22 cellular contexts compared by ENCODE assay signal in the genomic region with DNA sequence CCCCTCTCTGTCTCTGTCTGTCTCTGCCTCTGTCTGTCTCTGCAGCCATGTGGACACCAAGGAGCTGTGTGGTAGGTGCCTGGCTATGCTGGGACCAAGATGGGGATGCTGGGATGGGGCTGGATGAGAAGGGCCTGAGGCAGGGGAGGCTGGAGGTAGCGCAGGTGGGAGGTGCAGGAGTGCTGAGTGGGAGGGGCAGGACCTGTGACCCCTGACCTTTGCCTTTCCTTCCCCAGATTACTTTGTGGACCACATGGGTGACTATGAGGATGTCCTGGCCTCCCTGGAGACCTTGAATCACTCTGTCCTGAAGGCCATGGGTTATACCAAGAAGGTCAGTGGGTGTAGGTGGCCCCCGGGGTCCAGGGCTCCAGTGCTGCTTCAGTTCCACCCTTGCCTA. TPM values are rescaled to one million over a fixed set of nuclear protein-coding genes. Genes with fewer than 3 reads are reported as not detected.
DNase-seq lines count a peak whose midpoint lies in the region; ATAC-seq and TF ChIP-seq lines count a peak whose summit lies in the region.
"Had no signal": no experiment of that assay in that cellular context is flagged by ENCODE, and none has a peak within 500 bp of the region (broad histone marks: within the 10 kb centered on the region; RNA-seq: fewer than 3 reads in every experiment).

No MANE protein-coding gene starts in this region.

- WGBS in H9 (ENCODE audit: extremely low coverage, insufficient read length, low lambda C conversion rate): no CpG with 5 or more reads among the region's 2 CpGs

- H3K4me1 Mint-ChIP-seq in activated naive CD8-positive, alpha-beta T cell treated with anti-CD3 and anti-CD28 coated beads, Interleukin-2, amount 50 U/mL, for 24 hours: no peaks in the 10 kb centered on the region
- no peaks in the 10 kb centered on the region for H3K4me1 Mint-ChIP-seq in activated naive CD8-positive, alpha-beta T cell treated with anti-CD3 and anti-CD28 coated beads for 36 hours
- peaks cover 26 to 37% of the 10 kb centered on the region in 2 experiments for H3K4me1 Mint-ChIP-seq in H9
- peaks cover 7 to 15% of the 10 kb centered on the region in 2 donors for H3K4me1 Mint-ChIP-seq in stimulated activated naive B cell treated with anti-CD40 and anti-IgM and Interleukin-4, amounts not matched to agents 10 μg/mL and 1 μg/mL and 100 μg/mL, for 72 hours
- H3K4me1 Mint-ChIP-seq: B cell; CD4-positive, CD25-positive, alpha-beta regulatory T cell had no signal

- DNase-seq in activated naive CD8-positive, alpha-beta T cell treated with anti-CD3 and anti-CD28 coated beads, Interleukin-2, amount 50 U/mL, for 24 hours: no peak
- no peak for DNase-seq in activated naive CD8-positive, alpha-beta T cell treated with anti-CD3 and anti-CD28 coated beads for 36 hours
- DNase-seq in H9 (no peak), caudate nucleus (lab: John Stamatoyannopoulos, UW) (no peak), DMS114 treated with DMSO at 0.1 percent for 48 hours (lab: John Stamatoyannopoulos, UW; ENCODE audit: unreplicated experiment) (no peak), T-helper 1 cell (no peak)
- no peak for DNase-seq in stimulated activated naive B cell treated with anti-CD40 and anti-IgM and Interleukin-4, amounts not matched to agents 10 μg/mL and 1 μg/mL and 100 μg/mL, for 72 hours
- DNase-seq: Caco-2; CD4-positive, CD25-positive, alpha-beta regulatory T cell; CD8-positive, alpha-beta T cell; DMS79; EL; GDM1; GM23248; HFFc6 had no signal

- no peak overlapping the region for H2BK120ac ChIP-seq in H9 (ENCODE audit: low read depth, low read length, poor library complexity, severe bottlenecking)

- no peak overlapping the region for H4K5ac ChIP-seq in H9 (ENCODE audit: insufficient read length, low read depth, low read length)

- no peaks in the 10 kb centered on the region for H3K36me3 Mint-ChIP-seq in activated naive CD8-positive, alpha-beta T cell treated with anti-CD3 and anti-CD28 coated beads, Interleukin-2, amount 50 U/mL, for 24 hours (ENCODE audit: low read depth)
- H3K36me3 Mint-ChIP-seq in activated naive CD8-positive, alpha-beta T cell treated with anti-CD3 and anti-CD28 coated beads for 36 hours: no peaks in the 10 kb centered on the region
- H3K36me3 Mint-ChIP-seq in H9 (ENCODE audit: insufficient read depth in 1 of 3, low read depth in 3 of 3): peaks cover 21 to 41% (median 25%) of the 10 kb centered on the region in 3 experiments
- peaks cover 0 to 2% of the 10 kb centered on the region in 2 donors for H3K36me3 Mint-ChIP-seq in stimulated activated naive B cell treated with anti-CD40 and anti-IgM and Interleukin-4, amounts not matched to agents 10 μg/mL and 1 μg/mL and 100 μg/mL, for 72 hours
- H3K36me3 Mint-ChIP-seq: CD4-positive, CD25-positive, alpha-beta regulatory T cell; CD8-positive, alpha-beta T cell had no signal

- H3K9me3 ChIP-seq in H9 (ENCODE audit: control insufficient read depth, low read depth, low read length): peaks cover 11% of the 10 kb centered on the region
- H3K9me3 ChIP-seq: HAP-1 had no signal

- no peaks in the 10 kb centered on the region for H3K27me3 Mint-ChIP-seq in activated naive CD8-positive, alpha-beta T cell treated with anti-CD3 and anti-CD28 coated beads, Interleukin-2, amount 50 U/mL, for 24 hours
- H3K27me3 Mint-ChIP-seq in activated naive CD8-positive, alpha-beta T cell treated with anti-CD3 and anti-CD28 coated beads for 36 hours: no peaks in the 10 kb centered on the region
- peaks cover 21% of the 10 kb centered on the region for H3K27me3 Mint-ChIP-seq in H9 (ENCODE audit: low read depth)
- H3K27me3 Mint-ChIP-seq in stimulated activated naive B cell treated with anti-CD40 and anti-IgM and Interleukin-4, amounts not matched to agents 10 μg/mL and 1 μg/mL and 100 μg/mL, for 72 hours: peaks cover 11 to 29% of the 10 kb centered on the region in 2 donors

- no peak overlapping the region for H2BK5ac ChIP-seq in H9 (ENCODE audit: insufficient read length, low read length)

- no peak overlapping the region for H4K8ac ChIP-seq in H9 (replicated peaks; ENCODE audit: insufficient read length, low read depth, low read length)

- ATAC-seq in activated naive CD8-positive, alpha-beta T cell treated with anti-CD3 and anti-CD28 coated beads, Interleukin-2, amount 50 U/mL, for 24 hours: peak; percentile 20
- peak; percentile 38 to 39 for ATAC-seq in stimulated activated naive B cell treated with anti-CD40 and anti-IgM and Interleukin-4, amounts not matched to agents 10 μg/mL and 1 μg/mL and 100 μg/mL, for 72 hours (replicated peaks)
- ATAC-seq in HG03135 (IDR thresholded peaks at IDR 0.05; ENCODE audit: unreplicated experiment): no peak
- ATAC-seq: CD8-positive, alpha-beta T cell; GM12878 had no signal

- H4K91ac ChIP-seq in H9 (ENCODE audit: insufficient read length, low read depth, low read length): no peak overlapping the region

- peaks cover 5% of the 10 kb centered on the region for H3K9me3 Mint-ChIP-seq in activated naive CD8-positive, alpha-beta T cell treated with anti-CD3 and anti-CD28 coated beads, Interleukin-2, amount 50 U/mL, for 24 hours
- peaks cover 5% of the 10 kb centered on the region for H3K9me3 Mint-ChIP-seq in activated naive CD8-positive, alpha-beta T cell treated with anti-CD3 and anti-CD28 coated beads for 36 hours
- H3K9me3 Mint-ChIP-seq in H9: peaks cover 20 to 21% of the 10 kb centered on the region in 2 experiments
- peaks cover 11 to 14% of the 10 kb centered on the region in 2 donors for H3K9me3 Mint-ChIP-seq in stimulated activated naive B cell treated with anti-CD40 and anti-IgM and Interleukin-4, amounts not matched to agents 10 μg/mL and 1 μg/mL and 100 μg/mL, for 72 hours

- no peak overlapping the region for H3K56ac ChIP-seq in H9 (ENCODE audit: insufficient read length, low read depth, low read length)

- H3K23ac ChIP-seq in H9 (ENCODE audit: insufficient read length, low read depth, low read length): no peak overlapping the region

- no peaks in the 10 kb centered on the region for H3K27me3 ChIP-seq in H9 (ENCODE audit: insufficient read depth, low read length)
- H3K27me3 ChIP-seq: BLaER1 had no signal

- no peaks in the 10 kb centered on the region for H3K23me2 ChIP-seq in H9 (ENCODE audit: insufficient read length, low read depth, low read length, poor library complexity, severe bottlenecking)

- no peak overlapping the region for H3K18ac ChIP-seq in H9 (ENCODE audit: insufficient read length, low read depth, low read length)

- no peaks in the 10 kb centered on the region for H3K4me1 ChIP-seq in H9 (ENCODE audit: insufficient read depth, low read length)
- H3K4me1 ChIP-seq: BLaER1, Caco-2, HAP-1 had no signal

- H3K4me3 Mint-ChIP-seq in activated naive CD8-positive, alpha-beta T cell treated with anti-CD3 and anti-CD28 coated beads, Interleukin-2, amount 50 U/mL, for 24 hours: no peak overlapping the region
- no peak overlapping the region for H3K4me3 Mint-ChIP-seq in activated naive CD8-positive, alpha-beta T cell treated with anti-CD3 and anti-CD28 coated beads for 36 hours
- H3K4me3 Mint-ChIP-seq in H9: no peak overlapping the region
- H3K4me3 Mint-ChIP-seq in stimulated activated naive B cell treated with anti-CD40 and anti-IgM and Interleukin-4, amounts not matched to agents 10 μg/mL and 1 μg/mL and 100 μg/mL, for 72 hours: no peak overlapping the region
- H3K4me3 Mint-ChIP-seq: B cell; CD4-positive, CD25-positive, alpha-beta regulatory T cell; CD8-positive, alpha-beta T cell; HFFc6 had no signal

- H3K4ac ChIP-seq in H9 (ENCODE audit: low read depth, low read length): no peak overlapping the region

- no peak overlapping the region for H3T11ph ChIP-seq in H9 (ENCODE audit: low read length)

- H2AK5ac ChIP-seq in H9 (ENCODE audit: insufficient read length, low read length): no peak overlapping the region

- H2AFZ ChIP-seq in H9 (ENCODE audit: low read length): no peak overlapping the region
- H2AFZ ChIP-seq: GM23248 had no signal

- H3K79me2 ChIP-seq in H9 (ENCODE audit: insufficient read depth, low read length): no peaks in the 10 kb centered on the region

- H2BK15ac ChIP-seq in H9 (ENCODE audit: low read depth, low read length): no peak overlapping the region

- no peak overlapping the region for H3K14ac ChIP-seq in H9 (ENCODE audit: insufficient read depth, low read length)

- H3K27ac ChIP-seq in H9 (ENCODE audit: insufficient read length, low read depth, low read length) (no peak overlapping the region), caudate nucleus (ENCODE audit: low read depth, low read length) (peak overlapping the region; percentile 48)
- H3K27ac ChIP-seq: 22Rv1, BLaER1, C4-2B, GM23248 had no signal

- H2BK12ac ChIP-seq in H9 (ENCODE audit: insufficient read length, low read depth, low read length): no peak overlapping the region

- no peaks in the 10 kb centered on the region for H4K20me1 ChIP-seq in H9 (ENCODE audit: control insufficient read depth, insufficient read depth, insufficient read length)
- H4K20me1 ChIP-seq: BLaER1 had no signal

- H3K79me1 ChIP-seq in H9 (ENCODE audit: insufficient read depth, low read depth, low read length, poor library complexity, severe bottlenecking): no peaks in the 10 kb centered on the region

- no peak overlapping the region for H3K27ac Mint-ChIP-seq in activated naive CD8-positive, alpha-beta T cell treated with anti-CD3 and anti-CD28 coated beads, Interleukin-2, amount 50 U/mL, for 24 hours
- no peak overlapping the region for H3K27ac Mint-ChIP-seq in activated naive CD8-positive, alpha-beta T cell treated with anti-CD3 and anti-CD28 coated beads for 36 hours
- H3K27ac Mint-ChIP-seq in H9: peak overlapping the region in 2 of 3 experiments; percentile 35 to 67; a peak in 2 of 7 replicates
- no peak overlapping the region for H3K27ac Mint-ChIP-seq in stimulated activated naive B cell treated with anti-CD40 and anti-IgM and Interleukin-4, amounts not matched to agents 10 μg/mL and 1 μg/mL and 100 μg/mL, for 72 hours
- H3K27ac Mint-ChIP-seq: B cell; CD4-positive, CD25-positive, alpha-beta regulatory T cell; CD8-positive, alpha-beta T cell; HFFc6 had no signal

- TF ChIP-seq CTCF in H9 (conservative IDR thresholded peaks at IDR 0.05): no peak

- H3K4me2 ChIP-seq in H9 (ENCODE audit: insufficient read depth, insufficient read length, low read length): no peak overlapping the region
- H3K4me2 ChIP-seq: BLaER1 had no signal

- no peak overlapping the region for H3K9ac ChIP-seq in H9 (ENCODE audit: extremely low read depth, insufficient read length, low read length)
- H3K9ac ChIP-seq: BLaER1, GM23248 had no signal

- no peak overlapping the region for H2BK20ac ChIP-seq in H9 (ENCODE audit: low read depth, low read length, poor library complexity, severe bottlenecking)

RNA-seq across cellular contexts. Expression of a gene that starts 12.8 kb away (rescaled TPM):
- not detected for total RNA-seq in activated naive CD8-positive, alpha-beta T cell treated with anti-CD3 and anti-CD28 coated beads for 36 hours
- 11.7 and 12.6 TPM in 2 replicates for total RNA-seq in H9 (2021)
- total RNA-seq: B cell; CD4-positive, CD25-positive, alpha-beta regulatory T cell; CD8-positive, alpha-beta T cell; GM12878; GM23248 had no signal

RNA-seq across cellular contexts. Expression of a gene that starts 27.8 kb away (rescaled TPM):
- 1 to 10 TPM in 1 of 2 experiments, under 1 TPM in 1; 0.92 to 1.8 TPM for total RNA-seq in activated naive CD8-positive, alpha-beta T cell treated with anti-CD3 and anti-CD28 coated beads for 36 hours
- total RNA-seq in H9 (2021): 0.48 and 0.63 TPM in 2 replicates

Comparison
In these comparisons a context has a peak if more than half of its experiments do, and no peak if none do; other contexts are left out.
1. H3K27ac Mint-ChIP-seq: peak in H9 (2 of 3); none in activated naive CD8-positive, alpha-beta T cell treated with anti-CD3 and anti-CD28 coated beads, Interleukin-2, amount 50 U/mL, for 24 hours (single experiment), activated naive CD8-positive, alpha-beta T cell treated with anti-CD3 and anti-CD28 coated beads for 36 hours (single experiment) and stimulated activated naive B cell treated with anti-CD40 and anti-IgM and Interleukin-4, amounts not matched to agents 10 μg/mL and 1 μg/mL and 100 μg/mL, for 72 hours (single experiment).
2. RNA of a gene that starts 12.8 kb away (total RNA-seq): 11.7 to 12.6 TPM in H9; not detected in activated naive CD8-positive, alpha-beta T cell treated with anti-CD3 and anti-CD28 coated beads for 36 hours; every median in the first group is over 10 times any median in the second.